ENCODE assay signal across 3 cellular contexts in the genomic region with DNA sequence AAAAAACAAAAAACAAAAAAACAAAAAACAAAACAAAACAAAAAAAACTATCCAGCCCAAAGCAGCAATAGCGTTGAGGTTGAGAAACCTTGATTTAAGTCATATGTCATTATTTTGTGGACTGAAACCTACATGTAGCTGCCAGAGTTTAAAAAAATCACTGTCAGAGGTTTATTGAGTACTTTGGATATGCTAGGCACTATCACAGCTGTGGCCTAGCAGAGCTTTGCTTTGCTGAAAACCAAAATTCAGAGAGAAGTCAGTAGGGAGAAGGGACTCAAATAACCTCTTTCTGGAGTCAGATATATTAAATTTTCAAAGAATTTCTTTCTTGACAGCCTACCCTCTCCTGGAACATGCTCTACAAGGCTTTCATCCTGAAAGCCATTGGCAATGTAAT.
"Had no signal": no experiment of that assay in that cellular context is flagged by ENCODE, and none has a peak within 500 bp of the region (broad histone marks: within the 10 kb centered on the region; RNA-seq: fewer than 3 reads in every experiment).

No MANE protein-coding gene starts in this region.

- DNase-seq: GDM1, GF-D8 had no signal

- H3K4me3 ChIP-seq: GM12878 had no signal

- ATAC-seq: GM12878 had no signal
